Comparison of ENCODE assay signal across 10 cellular contexts in the genomic region with DNA sequence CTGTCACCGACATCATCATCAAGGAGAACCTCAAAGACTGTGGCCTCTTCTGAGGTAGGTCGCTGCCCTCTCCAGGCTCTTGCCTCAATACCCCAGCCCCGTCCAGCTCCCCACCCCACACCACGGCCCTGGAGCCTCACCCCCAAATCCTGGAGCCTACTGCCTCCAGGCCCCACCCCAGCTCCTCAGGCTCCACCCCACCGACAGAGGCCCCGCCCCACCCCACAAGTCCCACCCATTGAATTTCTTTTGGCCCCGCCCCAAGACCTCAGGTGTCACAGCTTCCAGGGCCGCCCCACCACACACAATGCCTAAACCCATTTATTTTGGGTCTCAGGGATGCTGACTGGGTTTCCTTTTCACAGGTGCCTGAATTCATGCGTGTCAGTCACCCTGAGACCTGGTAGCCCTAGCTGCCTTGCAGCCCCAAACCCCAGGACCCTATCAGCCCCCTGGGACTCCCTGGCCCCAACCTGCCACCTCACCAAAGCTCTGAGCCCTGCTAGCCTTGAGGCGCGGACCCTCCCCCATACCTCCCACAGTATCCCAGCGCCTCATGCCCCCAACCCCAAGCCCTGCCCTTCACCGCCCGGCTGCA. TPM values are rescaled to one million over a fixed set of nuclear protein-coding genes. Genes with fewer than 3 reads are reported as not detected.
DNase-seq lines count a peak whose midpoint lies in the region; ATAC-seq lines count a peak whose summit lies in the region.
"Had no signal": no experiment of that assay in that cellular context is flagged by ENCODE, and none has a peak within 500 bp of the region (broad histone marks: within the 10 kb centered on the region; RNA-seq: fewer than 3 reads in every experiment).

No MANE protein-coding gene starts in this region.

- H3K4me3 ChIP-seq in CD8-positive, alpha-beta memory T cell (ENCODE audit: low read length) = peak overlapping the region; percentile 26
- H3K4me3 ChIP-seq in naive thymus-derived CD4-positive, alpha-beta T cell (ENCODE audit: low read length) = peak overlapping the region; percentile 34

- H3K9me3 Mint-ChIP-seq in CD8-positive, alpha-beta memory T cell = no peaks in the 10 kb centered on the region
- H3K9me3 Mint-ChIP-seq in activated naive CD8-positive, alpha-beta T cell treated with anti-CD3 and anti-CD28 coated beads, Interleukin-2, amount 10 ng/mL, durations not matched to agents 7 days and 5 days = no peaks in the 10 kb centered on the region
- no peaks in the 10 kb centered on the region for H3K9me3 Mint-ChIP-seq in naive thymus-derived CD4-positive, alpha-beta T cell
- H3K9me3 Mint-ChIP-seq: activated T-helper 2 cell treated with anti-CD3 and anti-CD28 coated beads, Interferon-gamma antibody, Interleukin-2, Interleukin-4, amounts not matched to agents 10 μg/mL and 5 μg/mL and 100 μg/mL, durations not matched to agents 14 hours and 24 hours and 36 hours had no signal

- peaks cover 23% of the 10 kb centered on the region for H3K27me3 ChIP-seq in CD8-positive, alpha-beta memory T cell (ENCODE audit: insufficient read depth, low read length, poor library complexity, severe bottlenecking)
- no peaks in the 10 kb centered on the region for H3K27me3 ChIP-seq in naive thymus-derived CD4-positive, alpha-beta T cell (ENCODE audit: control insufficient read depth in 2 of 2, insufficient read depth in 2 of 2, low read length in 2 of 2)

- peak; percentile 32 for ATAC-seq in activated naive CD8-positive, alpha-beta T cell treated with anti-CD3 and anti-CD28 coated beads, Interleukin-2, amount 10 ng/mL, durations not matched to agents 7 days and 5 days (ENCODE audit: low read depth)
- peak; percentile 80 for ATAC-seq in naive thymus-derived CD4-positive, alpha-beta T cell
- no peak for ATAC-seq in HG02623 (IDR thresholded peaks at IDR 0.05; ENCODE audit: unreplicated experiment)
- no peak for ATAC-seq in GM21786 (IDR thresholded peaks at IDR 0.05; ENCODE audit: unreplicated experiment)

- H3K27ac Mint-ChIP-seq in CD8-positive, alpha-beta memory T cell = peak overlapping the region in 7 of 8 donors; percentile 37 to 80 (median 64)
- no peak overlapping the region for H3K27ac Mint-ChIP-seq in activated naive CD8-positive, alpha-beta T cell treated with anti-CD3 and anti-CD28 coated beads, Interleukin-2, amount 10 ng/mL, durations not matched to agents 7 days and 5 days
- peak overlapping the region in 8 of 9 donors; percentile 21 to 92 (median 79) for H3K27ac Mint-ChIP-seq in naive thymus-derived CD4-positive, alpha-beta T cell
- H3K27ac Mint-ChIP-seq: activated T-helper 2 cell treated with anti-CD3 and anti-CD28 coated beads, Interferon-gamma antibody, Interleukin-2, Interleukin-4, amounts not matched to agents 10 μg/mL and 5 μg/mL and 100 μg/mL, durations not matched to agents 14 hours and 24 hours and 36 hours had no signal

- no peak overlapping the region for H3K27ac ChIP-seq in CD8-positive, alpha-beta memory T cell (ENCODE audit: low read depth, low read length)
- no peak overlapping the region for H3K27ac ChIP-seq in naive thymus-derived CD4-positive, alpha-beta T cell (ENCODE audit: low read depth, low read length)

- H3K36me3 ChIP-seq in CD8-positive, alpha-beta memory T cell (ENCODE audit: insufficient read depth, low read length) = no peaks in the 10 kb centered on the region
- H3K36me3 ChIP-seq in naive thymus-derived CD4-positive, alpha-beta T cell (ENCODE audit: control insufficient read depth in 2 of 3, insufficient read depth in 3 of 3, low read length in 3 of 3) = no peaks in the 10 kb centered on the region

- POLR2A ChIA-PET in CD8-positive, alpha-beta memory T cell (lab: Charles Lee) = interaction anchor here (1.3 to 2.1 kb wide), 2 partner anchors 31 to 51 kb away, joined by 6 to 7 read pairs; no protein-coding TSS in a partner anchor
- POLR2A ChIA-PET in activated naive CD8-positive, alpha-beta T cell treated with anti-CD3 and anti-CD28 coated beads, Interleukin-2, amount 10 ng/mL, durations not matched to agents 7 days and 5 days (lab: Charles Lee) = interaction anchor here (0.7 to 2.7 kb wide), 9 partner anchors 9 to 81 kb away, joined by 3 to 30 read pairs (median 5); a partner anchor contains a TSS
- POLR2A ChIA-PET in naive thymus-derived CD4-positive, alpha-beta T cell (lab: Charles Lee) = interaction anchor here (0.9 to 2.2 kb wide), 5 partner anchors 30 to 142 kb away, joined by 3 to 11 read pairs (median 3); a partner anchor contains a TSS

- peak overlapping the region; percentile 12 to 77 (median 61) for H3K4me3 Mint-ChIP-seq in CD8-positive, alpha-beta memory T cell
- H3K4me3 Mint-ChIP-seq in activated naive CD8-positive, alpha-beta T cell treated with anti-CD3 and anti-CD28 coated beads, Interleukin-2, amount 10 ng/mL, durations not matched to agents 7 days and 5 days = peak overlapping the region; percentile 51
- H3K4me3 Mint-ChIP-seq in naive thymus-derived CD4-positive, alpha-beta T cell = peak overlapping the region; percentile 36 to 80 (median 66)

- peaks cover 4 to 22% (median 7%) of the 10 kb centered on the region in 3 donors for H3K4me1 Mint-ChIP-seq in CD8-positive, alpha-beta memory T cell
- H3K4me1 Mint-ChIP-seq in activated naive CD8-positive, alpha-beta T cell treated with anti-CD3 and anti-CD28 coated beads, Interleukin-2, amount 10 ng/mL, durations not matched to agents 7 days and 5 days = peaks cover 3% of the 10 kb centered on the region
- H3K4me1 Mint-ChIP-seq in naive thymus-derived CD4-positive, alpha-beta T cell = peaks cover 4 to 16% (median 9%) of the 10 kb centered on the region in 7 donors

- H3K4me1 ChIP-seq in CD8-positive, alpha-beta memory T cell (ENCODE audit: insufficient read depth, low read length) = peaks cover 21% of the 10 kb centered on the region
- peaks cover 5 to 13% of the 10 kb centered on the region in 2 donors for H3K4me1 ChIP-seq in naive thymus-derived CD4-positive, alpha-beta T cell (ENCODE audit: control insufficient read depth in 2 of 2, insufficient read depth in 2 of 2, low read length in 2 of 2)

- H3K9me3 ChIP-seq in CD8-positive, alpha-beta memory T cell (ENCODE audit: low read length) = no peaks in the 10 kb centered on the region
- H3K9me3 ChIP-seq in naive thymus-derived CD4-positive, alpha-beta T cell (ENCODE audit: control insufficient read depth in 2 of 3, low read length in 3 of 3) = no peaks in the 10 kb centered on the region

- CTCF ChIA-PET in CD8-positive, alpha-beta memory T cell (lab: Charles Lee) = interaction anchor here (0.7 to 7.2 kb wide), 35 partner anchors 9 to 216 kb away, joined by 3 to 266 read pairs (median 5); a partner anchor contains a TSS
- CTCF ChIA-PET in naive thymus-derived CD4-positive, alpha-beta T cell (lab: Charles Lee) = interaction anchor here (0.6 to 7.8 kb wide), 19 partner anchors 9 to 170 kb away, joined by 3 to 108 read pairs (median 6); a partner anchor contains a TSS

- H3K36me3 Mint-ChIP-seq in CD8-positive, alpha-beta memory T cell = no peaks in the 10 kb centered on the region
- H3K36me3 Mint-ChIP-seq in activated naive CD8-positive, alpha-beta T cell treated with anti-CD3 and anti-CD28 coated beads, Interleukin-2, amount 10 ng/mL, durations not matched to agents 7 days and 5 days = no peaks in the 10 kb centered on the region
- H3K36me3 Mint-ChIP-seq in naive thymus-derived CD4-positive, alpha-beta T cell = no peaks in the 10 kb centered on the region

- peaks cover 7 to 17% of the 10 kb centered on the region in 2 donors for H3K27me3 Mint-ChIP-seq in CD8-positive, alpha-beta memory T cell
- peaks cover 31% of the 10 kb centered on the region for H3K27me3 Mint-ChIP-seq in activated naive CD8-positive, alpha-beta T cell treated with anti-CD3 and anti-CD28 coated beads, Interleukin-2, amount 10 ng/mL, durations not matched to agents 7 days and 5 days
- peaks cover 0 to 25% (median 9%) of the 10 kb centered on the region in 5 donors for H3K27me3 Mint-ChIP-seq in naive thymus-derived CD4-positive, alpha-beta T cell

- intact Hi-C loops in naive thymus-derived CD4-positive, alpha-beta T cell (cut with micrococcal nuclease) = loop anchor here in 1 of 2 donors (1.0 to 10.0 kb wide), 5 partner anchors 31 to 370 kb away; a partner anchor contains a TSS

- peak in 2 of 5 donors; percentile 30 to 36 for DNase-seq in CD8-positive, alpha-beta memory T cell
- peak; percentile 28 for DNase-seq in NAMALWA (ENCODE audit: low spot score)
- peak; percentile 58 for DNase-seq in activated naive CD8-positive, alpha-beta T cell treated with anti-CD3 and anti-CD28 coated beads, Interleukin-2, amount 10 ng/mL, durations not matched to agents 7 days and 5 days
- DNase-seq in naive thymus-derived CD4-positive, alpha-beta T cell = peak in 2 of 9 donors; percentile 30 to 41
- no peak for DNase-seq in NCI-H2081 (lab: John Stamatoyannopoulos, UW)
- no peak for DNase-seq in mesenteric fat pad (ENCODE audit: low spot score)
- DNase-seq: KG1 had no signal

RNA-seq across cellular contexts. Expression of a gene that starts 3.6 kb away (rescaled TPM):
- not detected for total RNA-seq in CD8-positive, alpha-beta memory T cell
- not detected for polyA plus RNA-seq in CD8-positive, alpha-beta memory T cell
- not detected for total RNA-seq in activated naive CD8-positive, alpha-beta T cell treated with anti-CD3 and anti-CD28 coated beads, Interleukin-2, amount 10 ng/mL, durations not matched to agents 7 days and 5 days
- 1 to 10 TPM in 1 of 5 experiments, under 1 TPM in 1, not detected in 3; 0.24 to 1.2 TPM for total RNA-seq in naive thymus-derived CD4-positive, alpha-beta T cell
- not detected for polyA plus RNA-seq in naive thymus-derived CD4-positive, alpha-beta T cell
- not detected for total RNA-seq in mesenteric fat pad
- total RNA-seq: activated T-helper 2 cell treated with anti-CD3 and anti-CD28 coated beads, Interferon-gamma antibody, Interleukin-2, Interleukin-4, amounts not matched to agents 10 μg/mL and 5 μg/mL and 100 μg/mL, durations not matched to agents 14 hours and 24 hours and 36 hours had no signal

RNA-seq across cellular contexts. Expression of a gene that starts 10.1 kb away (rescaled TPM):
- not detected for total RNA-seq in CD8-positive, alpha-beta memory T cell
- not detected for polyA plus RNA-seq in CD8-positive, alpha-beta memory T cell
- total RNA-seq in activated naive CD8-positive, alpha-beta T cell treated with anti-CD3 and anti-CD28 coated beads, Interleukin-2, amount 10 ng/mL, durations not matched to agents 7 days and 5 days = not detected
- 1 to 10 TPM in 1 of 5 experiments, not detected in 4; 1.8 TPM for total RNA-seq in naive thymus-derived CD4-positive, alpha-beta T cell
- not detected for polyA plus RNA-seq in naive thymus-derived CD4-positive, alpha-beta T cell
- total RNA-seq in mesenteric fat pad = 0.39 TPM
- total RNA-seq: activated T-helper 2 cell treated with anti-CD3 and anti-CD28 coated beads, Interferon-gamma antibody, Interleukin-2, Interleukin-4, amounts not matched to agents 10 μg/mL and 5 μg/mL and 100 μg/mL, durations not matched to agents 14 hours and 24 hours and 36 hours had no signal

RNA-seq across cellular contexts. Expression of a gene that starts 39.9 kb away (rescaled TPM):
- total RNA-seq in CD8-positive, alpha-beta memory T cell = not detected
- not detected for polyA plus RNA-seq in CD8-positive, alpha-beta memory T cell
- total RNA-seq in activated naive CD8-positive, alpha-beta T cell treated with anti-CD3 and anti-CD28 coated beads, Interleukin-2, amount 10 ng/mL, durations not matched to agents 7 days and 5 days = under 1 TPM in 1 of 2 experiments, not detected in 1; 0.09 TPM
- 1 to 10 TPM in 1 of 5 experiments, under 1 TPM in 2, not detected in 2; 0.34 to 1.1 (median 0.69) TPM for total RNA-seq in naive thymus-derived CD4-positive, alpha-beta T cell
- not detected for polyA plus RNA-seq in naive thymus-derived CD4-positive, alpha-beta T cell
- 51.5 TPM for total RNA-seq in mesenteric fat pad

RNA-seq across cellular contexts. Expression of a gene that starts 41.0 kb away (rescaled TPM):
- total RNA-seq in CD8-positive, alpha-beta memory T cell = 100 to 1,000 TPM; 259 to 265 TPM
- polyA plus RNA-seq in CD8-positive, alpha-beta memory T cell = 665 TPM
- total RNA-seq in activated naive CD8-positive, alpha-beta T cell treated with anti-CD3 and anti-CD28 coated beads, Interleukin-2, amount 10 ng/mL, durations not matched to agents 7 days and 5 days = 100 to 1,000 TPM; 435 to 448 TPM
- 100 to 1,000 TPM; 225 to 442 (median 282) TPM for total RNA-seq in naive thymus-derived CD4-positive, alpha-beta T cell
- 100 to 1,000 TPM; 443 to 527 TPM for polyA plus RNA-seq in naive thymus-derived CD4-positive, alpha-beta T cell
- total RNA-seq in mesenteric fat pad = 309 TPM

Comparison
In these comparisons a context has a peak if more than half of its experiments do, and no peak if none do; other contexts are left out.
1. DNase-seq: peak in NAMALWA (single experiment) and activated naive CD8-positive, alpha-beta T cell treated with anti-CD3 and anti-CD28 coated beads, Interleukin-2, amount 10 ng/mL, durations not matched to agents 7 days and 5 days (single experiment); none in NCI-H2081 (0 of 2) and mesenteric fat pad (single experiment).
2. ATAC-seq: peak in activated naive CD8-positive, alpha-beta T cell treated with anti-CD3 and anti-CD28 coated beads, Interleukin-2, amount 10 ng/mL, durations not matched to agents 7 days and 5 days (single experiment) and naive thymus-derived CD4-positive, alpha-beta T cell (single experiment); none in HG02623 (single experiment) and GM21786 (single experiment).
3. RNA of a gene that starts 39.9 kb away (total RNA-seq): 51.5 TPM in mesenteric fat pad (single experiment); 0.34 to 1.1 TPM in naive thymus-derived CD4-positive, alpha-beta T cell, not detected in CD8-positive, alpha-beta memory T cell and 0.09 TPM in activated naive CD8-positive, alpha-beta T cell treated with anti-CD3 and anti-CD28 coated beads, Interleukin-2, amount 10 ng/mL, durations not matched to agents 7 days and 5 days; every median in the first group is over 10 times any median in the second.
4. Peak in every context shown above with its lines, with median percentiles within 50 percentile points of each other: H3K4me3 Mint-ChIP-seq.